In the genomic region with DNA sequence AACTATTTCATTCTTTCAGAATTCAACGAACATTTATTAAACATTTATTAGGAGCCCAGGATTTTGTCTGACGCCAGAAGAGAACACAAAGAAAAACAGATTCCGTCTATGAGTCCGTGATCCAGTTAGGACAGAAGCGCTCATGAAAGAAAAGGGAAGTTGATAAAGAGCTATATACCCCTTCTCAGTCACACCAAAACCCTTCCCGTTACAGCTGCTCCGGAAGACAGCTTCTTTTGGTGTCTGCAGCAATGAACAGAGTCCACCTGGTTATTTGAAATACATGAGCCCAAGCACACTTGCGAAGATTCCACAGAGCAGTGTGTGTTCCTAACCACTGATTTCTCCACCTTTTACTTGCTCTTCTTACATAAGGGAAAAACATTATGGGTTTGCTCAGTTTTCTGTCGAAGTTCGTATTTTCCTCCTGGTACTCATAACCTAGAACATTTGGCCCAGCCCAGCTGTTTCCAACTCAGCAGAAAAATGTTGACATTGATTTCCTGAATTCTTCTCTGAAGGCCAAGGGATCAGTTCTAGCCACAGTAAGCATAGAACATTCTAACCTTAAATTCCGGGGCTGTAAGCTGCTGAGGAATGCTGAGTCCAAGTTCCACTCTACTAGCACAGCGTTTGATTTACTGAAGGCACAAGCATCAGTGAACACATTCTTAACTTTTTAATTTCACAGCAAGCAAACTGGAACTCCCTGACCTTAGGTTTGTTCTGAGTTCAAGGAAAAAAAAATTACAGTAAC, we compare ENCODE assay signal across 2 cellular contexts.
A peak's percentile ranks its signal among the peaks of the same experiment; 100 is the strongest.
TF ChIP-seq lines count a peak whose summit lies in the region.

No MANE protein-coding gene starts in this region.

TF ChIP-seq in GM23338, 12 proteins besides CTCF, POLR2A, EP300 and RAD21 (continued from another document):
- TF ChIP-seq, protein P1, sequence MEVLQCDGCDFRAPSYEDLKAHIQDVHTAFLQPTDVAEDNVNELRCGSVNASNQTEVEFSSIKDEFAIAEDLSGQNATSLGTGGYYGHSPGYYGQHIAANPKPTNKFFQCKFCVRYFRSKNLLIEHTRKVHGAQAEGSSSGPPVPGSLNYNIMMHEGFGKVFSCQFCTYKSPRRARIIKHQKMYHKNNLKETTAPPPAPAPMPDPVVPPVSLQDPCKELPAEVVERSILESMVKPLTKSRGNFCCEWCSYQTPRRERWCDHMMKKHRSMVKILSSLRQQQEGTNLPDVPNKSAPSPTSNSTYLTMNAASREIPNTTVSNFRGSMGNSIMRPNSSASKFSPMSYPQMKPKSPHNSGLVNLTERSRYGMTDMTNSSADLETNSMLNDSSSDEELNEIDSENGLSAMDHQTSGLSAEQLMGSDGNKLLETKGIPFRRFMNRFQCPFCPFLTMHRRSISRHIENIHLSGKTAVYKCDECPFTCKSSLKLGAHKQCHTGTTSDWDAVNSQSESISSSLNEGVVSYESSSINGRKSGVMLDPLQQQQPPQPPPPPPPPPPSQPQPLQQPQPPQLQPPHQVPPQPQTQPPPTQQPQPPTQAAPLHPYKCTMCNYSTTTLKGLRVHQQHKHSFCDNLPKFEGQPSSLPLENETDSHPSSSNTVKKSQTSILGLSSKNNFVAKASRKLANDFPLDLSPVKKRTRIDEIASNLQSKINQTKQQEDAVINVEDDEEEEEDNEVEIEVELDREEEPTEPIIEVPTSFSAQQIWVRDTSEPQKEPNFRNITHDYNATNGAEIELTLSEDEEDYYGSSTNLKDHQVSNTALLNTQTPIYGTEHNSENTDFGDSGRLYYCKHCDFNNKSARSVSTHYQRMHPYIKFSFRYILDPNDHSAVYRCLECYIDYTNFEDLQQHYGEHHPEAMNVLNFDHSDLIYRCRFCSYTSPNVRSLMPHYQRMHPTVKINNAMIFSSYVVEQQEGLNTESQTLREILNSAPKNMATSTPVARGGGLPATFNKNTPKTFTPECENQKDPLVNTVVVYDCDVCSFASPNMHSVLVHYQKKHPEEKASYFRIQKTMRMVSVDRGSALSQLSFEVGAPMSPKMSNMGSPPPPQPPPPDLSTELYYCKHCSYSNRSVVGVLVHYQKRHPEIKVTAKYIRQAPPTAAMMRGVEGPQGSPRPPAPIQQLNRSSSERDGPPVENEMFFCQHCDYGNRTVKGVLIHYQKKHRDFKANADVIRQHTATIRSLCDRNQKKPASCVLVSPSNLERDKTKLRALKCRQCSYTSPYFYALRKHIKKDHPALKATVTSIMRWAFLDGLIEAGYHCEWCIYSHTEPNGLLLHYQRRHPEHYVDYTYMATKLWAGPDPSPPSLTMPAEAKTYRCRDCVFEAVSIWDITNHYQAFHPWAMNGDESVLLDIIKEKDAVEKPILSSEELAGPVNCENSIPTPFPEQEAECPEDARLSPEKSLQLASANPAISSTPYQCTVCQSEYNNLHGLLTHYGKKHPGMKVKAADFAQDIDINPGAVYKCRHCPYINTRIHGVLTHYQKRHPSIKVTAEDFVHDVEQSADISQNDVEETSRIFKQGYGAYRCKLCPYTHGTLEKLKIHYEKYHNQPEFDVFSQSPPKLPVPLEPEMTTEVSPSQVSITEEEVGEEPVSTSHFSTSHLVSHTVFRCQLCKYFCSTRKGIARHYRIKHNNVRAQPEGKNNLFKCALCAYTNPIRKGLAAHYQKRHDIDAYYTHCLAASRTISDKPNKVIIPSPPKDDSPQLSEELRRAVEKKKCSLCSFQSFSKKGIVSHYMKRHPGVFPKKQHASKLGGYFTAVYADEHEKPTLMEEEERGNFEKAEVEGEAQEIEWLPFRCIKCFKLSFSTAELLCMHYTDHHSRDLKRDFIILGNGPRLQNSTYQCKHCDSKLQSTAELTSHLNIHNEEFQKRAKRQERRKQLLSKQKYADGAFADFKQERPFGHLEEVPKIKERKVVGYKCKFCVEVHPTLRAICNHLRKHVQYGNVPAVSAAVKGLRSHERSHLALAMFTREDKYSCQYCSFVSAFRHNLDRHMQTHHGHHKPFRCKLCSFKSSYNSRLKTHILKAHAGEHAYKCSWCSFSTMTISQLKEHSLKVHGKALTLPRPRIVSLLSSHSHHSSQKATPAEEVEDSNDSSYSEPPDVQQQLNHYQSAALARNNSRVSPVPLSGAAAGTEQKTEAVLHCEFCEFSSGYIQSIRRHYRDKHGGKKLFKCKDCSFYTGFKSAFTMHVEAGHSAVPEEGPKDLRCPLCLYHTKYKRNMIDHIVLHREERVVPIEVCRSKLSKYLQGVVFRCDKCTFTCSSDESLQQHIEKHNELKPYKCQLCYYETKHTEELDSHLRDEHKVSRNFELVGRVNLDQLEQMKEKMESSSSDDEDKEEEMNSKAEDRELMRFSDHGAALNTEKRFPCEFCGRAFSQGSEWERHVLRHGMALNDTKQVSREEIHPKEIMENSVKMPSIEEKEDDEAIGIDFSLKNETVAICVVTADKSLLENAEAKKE (CRISPR knock-in tag; IDR thresholded peaks at IDR 0.05): peak; percentile 44; the same call in 1 of the 2 replicates
- TF ChIP-seq CREB1 (CRISPR knock-in tag; IDR thresholded peaks at IDR 0.05; ENCODE audit: low read depth): no peak

TF ChIP-seq in HepG2, 621 proteins besides CTCF, POLR2A, EP300 and RAD21:
- TF ChIP-seq, protein P2, sequence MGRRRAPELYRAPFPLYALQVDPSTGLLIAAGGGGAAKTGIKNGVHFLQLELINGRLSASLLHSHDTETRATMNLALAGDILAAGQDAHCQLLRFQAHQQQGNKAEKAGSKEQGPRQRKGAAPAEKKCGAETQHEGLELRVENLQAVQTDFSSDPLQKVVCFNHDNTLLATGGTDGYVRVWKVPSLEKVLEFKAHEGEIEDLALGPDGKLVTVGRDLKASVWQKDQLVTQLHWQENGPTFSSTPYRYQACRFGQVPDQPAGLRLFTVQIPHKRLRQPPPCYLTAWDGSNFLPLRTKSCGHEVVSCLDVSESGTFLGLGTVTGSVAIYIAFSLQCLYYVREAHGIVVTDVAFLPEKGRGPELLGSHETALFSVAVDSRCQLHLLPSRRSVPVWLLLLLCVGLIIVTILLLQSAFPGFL (CRISPR knock-in tag; IDR thresholded peaks at IDR 0.05): no peak
- TF ChIP-seq ZNF841 (CRISPR knock-in tag; IDR thresholded peaks at IDR 0.05; ENCODE audit: borderline replicate concordance) (no peak), ATF1 (CRISPR knock-in tag; IDR thresholded peaks at IDR 0.05) (no peak), TFE3 (CRISPR knock-in tag; IDR thresholded peaks at IDR 0.05) (no peak), DMAP1 (CRISPR knock-in tag; IDR thresholded peaks at IDR 0.05) (no peak), ZSCAN12 (CRISPR knock-in tag; IDR thresholded peaks at IDR 0.05) (no peak), JUND (CRISPR knock-in tag; IDR thresholded peaks at IDR 0.05) (no peak), MBNL3 (CRISPR knock-in tag; conservative IDR thresholded peaks at IDR 0.05) (no peak), PBX2 (CRISPR knock-in tag; IDR thresholded peaks at IDR 0.05) (no peak), HES4 (CRISPR knock-in tag; IDR thresholded peaks at IDR 0.05; ENCODE audit: borderline replicate concordance) (no peak)
- TF ChIP-seq, protein P3, sequence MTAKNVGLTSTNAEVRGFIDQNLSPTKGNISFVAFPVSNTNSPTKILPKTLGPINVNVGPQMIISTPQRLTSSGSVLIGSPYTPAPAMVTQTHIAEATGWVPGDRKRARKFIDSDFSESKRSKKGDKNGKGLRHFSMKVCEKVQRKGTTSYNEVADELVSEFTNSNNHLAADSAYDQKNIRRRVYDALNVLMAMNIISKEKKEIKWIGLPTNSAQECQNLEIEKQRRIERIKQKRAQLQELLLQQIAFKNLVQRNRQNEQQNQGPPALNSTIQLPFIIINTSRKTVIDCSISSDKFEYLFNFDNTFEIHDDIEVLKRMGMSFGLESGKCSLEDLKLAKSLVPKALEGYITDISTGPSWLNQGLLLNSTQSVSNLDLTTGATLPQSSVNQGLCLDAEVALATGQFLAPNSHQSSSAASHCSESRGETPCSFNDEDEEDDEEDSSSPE (CRISPR knock-in tag; IDR thresholded peaks at IDR 0.05): no peak
TF ChIP-seq in HepG2: peak in this region for 0.
